2 cellular contexts compared by ENCODE assay signal in genomic region chr5:139492700-139493192, GRCh38.
TF ChIP-seq lines count a peak whose summit lies in the region.

No MANE protein-coding gene starts in this region.

TF ChIP-seq in HCT116, 20 proteins besides CTCF, POLR2A, EP300 and RAD21:
- TF ChIP-seq CEBPB (IDR thresholded peaks at IDR 0.05; ENCODE audit: low read depth) (no peak), CBX3 (IDR thresholded peaks at IDR 0.05; ENCODE audit: low read depth) (peak; percentile 32; the same call in 1 of the 2 replicates)
TF ChIP-seq in HCT116: peak in this region for 1.

TF ChIP-seq in GM12878, 131 proteins besides CTCF, POLR2A, EP300 and RAD21:
- TF ChIP-seq CHD4 (IDR thresholded peaks at IDR 0.05): no peak
- TF ChIP-seq ESRRA (IDR thresholded peaks at IDR 0.05; ENCODE audit: low read length): no peak
- TF ChIP-seq EZH2 (IDR thresholded peaks at IDR 0.05; ENCODE audit: borderline replicate concordance, control insufficient read depth, low read depth, low read length): no peak
- TF ChIP-seq ZNF274 (IDR thresholded peaks at IDR 0.05; ENCODE audit: insufficient read depth, insufficient read length): no peak
- TF ChIP-seq RUNX3 (IDR thresholded peaks at IDR 0.05; ENCODE audit: low read length): no peak
- no peak for TF ChIP-seq POU2F2 (IDR thresholded peaks at IDR 0.05; ENCODE audit: borderline replicate concordance, low read depth, low read length)
- no peak for TF ChIP-seq NBN (IDR thresholded peaks at IDR 0.05)
- TF ChIP-seq GATAD2B (conservative IDR thresholded peaks at IDR 0.05; ENCODE audit: low read depth): no peak
- no peak for TF ChIP-seq RELB (IDR thresholded peaks at IDR 0.05; ENCODE audit: low read depth)
